In genomic region chr1:1894354-1895049, GRCh38 we compare ENCODE assay signal across 12 cellular contexts. TPM values are rescaled to one million over a fixed set of nuclear protein-coding genes. Genes with fewer than 3 reads are reported as not detected.
A peak's percentile ranks its signal among the peaks of the same experiment; 100 is the strongest.
DNase-seq lines count a peak whose midpoint lies in the region; ATAC-seq, FAIRE-seq and TF ChIP-seq lines count a peak whose summit lies in the region.
"Had no signal": no experiment of that assay in that cellular context is flagged by ENCODE, and none has a peak within 500 bp of the region (broad histone marks: within the 10 kb centered on the region; RNA-seq: fewer than 3 reads in every experiment).

No MANE protein-coding gene starts in this region.

- CTCF ChIA-PET in CD4-positive, alpha-beta T cell (lab: Charles Lee), result interaction anchor here (0.8 to 1.2 kb wide), 2 partner anchors 11 to 14 kb away, joined by 3 read pairs; no protein-coding TSS in a partner anchor

- no peaks in the 10 kb centered on the region for H3K9me3 Mint-ChIP-seq in CD4-positive, alpha-beta T cell
- H3K9me3 Mint-ChIP-seq in dendritic cell treated with granulocyte-macrophage colony-stimulating factor and Interleukin-4, amounts not matched to agents 40 ng/mL and 50 ng/mL, for 4 days, result no peaks in the 10 kb centered on the region

- POLR2A ChIA-PET in CD4-positive, alpha-beta T cell (lab: Charles Lee), result interaction anchor here (0.9 kb wide), 1 partner anchor 14 kb away, joined by 5 read pairs; no protein-coding TSS in a partner anchor

- intact Hi-C loops in CD4-positive, alpha-beta T cell (cut with DNase I, micrococcal nuclease), result no loop called here
- intact Hi-C loops in dendritic cell treated with granulocyte-macrophage colony-stimulating factor and Interleukin-4, amounts not matched to agents 40 ng/mL and 50 ng/mL, for 4 days (cut with micrococcal nuclease), result no loop called here
- intact Hi-C loops in pancreas (cut with DNase I), result loop anchor here in 1 of 3 donors (10.0 kb wide), 1 partner anchor 110 kb away; no protein-coding TSS in a partner anchor

- TF ChIP-seq CTCF in CD4-positive, alpha-beta T cell (IDR thresholded peaks at IDR 0.05), result no peak
- no peak for TF ChIP-seq CTCF in pancreas (IDR thresholded peaks at IDR 0.05)

- peaks cover 34% of the 10 kb centered on the region for H3K4me1 Mint-ChIP-seq in CD4-positive, alpha-beta T cell (ENCODE audit: low read depth)
- peaks cover 30% of the 10 kb centered on the region for H3K4me1 Mint-ChIP-seq in dendritic cell treated with granulocyte-macrophage colony-stimulating factor and Interleukin-4, amounts not matched to agents 40 ng/mL and 50 ng/mL, for 4 days (ENCODE audit: low read depth)

- H3K4me2 ChIP-seq in Karpas-422 (ENCODE audit: low read depth, low read length, poor library complexity, severe bottlenecking), result no peak overlapping the region

- H4K20me1 ChIP-seq in Karpas-422 (ENCODE audit: insufficient read depth, low read depth, low read length), result peaks cover 4% of the 10 kb centered on the region

- peak overlapping the region; percentile 44 for H3K9ac ChIP-seq in Karpas-422 (ENCODE audit: low read length)

- H3K4me3 Mint-ChIP-seq in CD4-positive, alpha-beta T cell, result peak overlapping the region; percentile 79
- no peak overlapping the region for H3K4me3 Mint-ChIP-seq in dendritic cell treated with granulocyte-macrophage colony-stimulating factor and Interleukin-4, amounts not matched to agents 40 ng/mL and 50 ng/mL, for 4 days

- WGBS in pancreas, 2 donors, result 8 to 9% methylated on average over 14 of the region's 14 CpGs

- H3K27ac ChIP-seq in CD4-positive, alpha-beta T cell (ENCODE audit: low read depth, low read length), result peak overlapping the region; percentile 13
- no peak overlapping the region for H3K27ac ChIP-seq in Karpas-422 (ENCODE audit: low read length)
- no peak overlapping the region for H3K27ac ChIP-seq in pancreas
- H3K27ac ChIP-seq in SJCRH30, result no peak overlapping the region
- H3K27ac ChIP-seq: uterus had no signal

- no peak overlapping the region for H2AFZ ChIP-seq in Karpas-422 (ENCODE audit: low read length)

- peaks cover 7% of the 10 kb centered on the region for H3K79me2 ChIP-seq in Karpas-422 (ENCODE audit: low read length)

- H3K36me3 ChIP-seq in Karpas-422 (ENCODE audit: insufficient read depth, low read length), result no peaks in the 10 kb centered on the region
- no peaks in the 10 kb centered on the region for H3K36me3 ChIP-seq in pancreas
- H3K36me3 ChIP-seq in SJCRH30, result no peaks in the 10 kb centered on the region
- H3K36me3 ChIP-seq: uterus had no signal

- DNase-seq in CD4-positive, alpha-beta T cell, result no peak
- peak; percentile 53 for DNase-seq in Karpas-422
- DNase-seq in pancreas, result peak in 4 of 6 donors; percentile 38 to 67 (median 52)
- DNase-seq in SJCRH30, result no peak
- DNase-seq in NCI-H2081 treated with DMSO at 0.1 percent for 48 hours (lab: John Stamatoyannopoulos, UW), result no peak
- no peak for DNase-seq in erythroblast (lab: John Stamatoyannopoulos, UW)
- DNase-seq: NCI-H1105, uterus had no signal

- TF ChIP-seq POLR2A in erythroblast (IDR thresholded peaks at IDR 0.05; ENCODE audit: low read length), result no peak

- ATAC-seq in CD4-positive, alpha-beta T cell (ENCODE audit: poor library complexity), result no peak
- peak in 2 of 4 donors; percentile 2 to 4 for ATAC-seq in pancreas
- ATAC-seq in HG02970 (IDR thresholded peaks at IDR 0.05; ENCODE audit: low FRiP score, unreplicated experiment), result no peak

- FAIRE-seq in pancreas (lab: Jason Lieb, UNC), result no peak
- FAIRE-seq: endothelial cell of umbilical vein had no signal

- H3K27ac Mint-ChIP-seq in CD4-positive, alpha-beta T cell, result peak overlapping the region; percentile 81
- peak overlapping the region; percentile 69 for H3K27ac Mint-ChIP-seq in dendritic cell treated with granulocyte-macrophage colony-stimulating factor and Interleukin-4, amounts not matched to agents 40 ng/mL and 50 ng/mL, for 4 days

- no peaks in the 10 kb centered on the region for H3K9me2 ChIP-seq in Karpas-422 (replicated peaks; ENCODE audit: insufficient read depth, low read length)

- peaks cover 7% of the 10 kb centered on the region for H3K36me3 Mint-ChIP-seq in CD4-positive, alpha-beta T cell (ENCODE audit: low read depth)
- no peaks in the 10 kb centered on the region for H3K36me3 Mint-ChIP-seq in dendritic cell treated with granulocyte-macrophage colony-stimulating factor and Interleukin-4, amounts not matched to agents 40 ng/mL and 50 ng/mL, for 4 days (ENCODE audit: low read depth)

- H3K4me1 ChIP-seq in Karpas-422 (ENCODE audit: low read length), result peaks cover 37% of the 10 kb centered on the region
- H3K4me1 ChIP-seq in pancreas, result peaks cover 7 to 20% (median 18%) of the 10 kb centered on the region in 3 donors
- H3K4me1 ChIP-seq in SJCRH30, result peaks cover 11% of the 10 kb centered on the region

- H3K9me3 ChIP-seq in CD4-positive, alpha-beta T cell (ENCODE audit: control insufficient read depth, low read length), result no peaks in the 10 kb centered on the region
- H3K9me3 ChIP-seq in Karpas-422 (ENCODE audit: low read length) (no peaks in the 10 kb centered on the region), pancreas (no peaks in the 10 kb centered on the region), SJCRH30 (replicated peaks) (no peaks in the 10 kb centered on the region)
- H3K9me3 ChIP-seq: uterus had no signal

- H3K27me3 Mint-ChIP-seq in CD4-positive, alpha-beta T cell, result peaks cover 3% of the 10 kb centered on the region
- H3K27me3 Mint-ChIP-seq in dendritic cell treated with granulocyte-macrophage colony-stimulating factor and Interleukin-4, amounts not matched to agents 40 ng/mL and 50 ng/mL, for 4 days, result peaks cover 46% of the 10 kb centered on the region

- H3K4me3 ChIP-seq in Karpas-422 (ENCODE audit: low read length) (no peak overlapping the region), pancreas (no peak overlapping the region), SJCRH30 (no peak overlapping the region)
- H3K4me3 ChIP-seq: uterus had no signal

- H3K27me3 ChIP-seq in CD4-positive, alpha-beta T cell (ENCODE audit: control insufficient read depth, insufficient read depth, low read length), result no peaks in the 10 kb centered on the region
- H3K27me3 ChIP-seq in Karpas-422 (ENCODE audit: low read length) (no peaks in the 10 kb centered on the region), pancreas (no peaks in the 10 kb centered on the region), SJCRH30 (no peaks in the 10 kb centered on the region)
- H3K27me3 ChIP-seq: uterus had no signal

RNA-seq across cellular contexts. Expression of gene GNB1, which starts 3.6 kb away (rescaled TPM):
- total RNA-seq in CD4-positive, alpha-beta T cell, result 100 to 1,000 TPM; 138 to 149 TPM
- total RNA-seq in Karpas-422 (2014; rRNA removed; shearing (Covaris generic); ENCODE audit: low replicate concordance), result 65.7 and 93.7 TPM in 2 replicates
- total RNA-seq in pancreas, result 100 to 1,000 TPM in 2 of 6 donors, 10 to 100 TPM in 4; 75.4 to 160 (median 97.5) TPM
- 10 to 100 TPM; 42.3 to 71.1 TPM for polyA plus RNA-seq in pancreas
- total RNA-seq in SJCRH30 (2014; rRNA removed; shearing (Covaris generic)), result 167 and 184 TPM in 2 replicates

RNA-seq across cellular contexts. Expression of gene CALML6, which starts 20.6 kb away (rescaled TPM):
- total RNA-seq in CD4-positive, alpha-beta T cell, result under 1 TPM; 0.47 to 0.69 TPM
- 0.32 TPM in 1 of 2 replicates, not detected in the other for total RNA-seq in Karpas-422 (2014; rRNA removed; shearing (Covaris generic); ENCODE audit: low replicate concordance)
- 1 to 10 TPM in 3 of 6 donors, under 1 TPM in 3; 0.39 to 1.4 (median 0.86) TPM for total RNA-seq in pancreas
- 1 to 10 TPM; 3.6 to 4.4 TPM for polyA plus RNA-seq in pancreas
- total RNA-seq in SJCRH30 (2014; rRNA removed; shearing (Covaris generic)), result 0.12 and 0.20 TPM in 2 replicates

RNA-seq across cellular contexts. Expression of gene TMEM52, which starts 24.6 kb away (rescaled TPM):
- 1 to 10 TPM in 1 of 2 experiments, under 1 TPM in 1; 0.49 to 1.9 TPM for total RNA-seq in CD4-positive, alpha-beta T cell
- not detected in 2 replicates for total RNA-seq in Karpas-422 (2014; rRNA removed; shearing (Covaris generic); ENCODE audit: low replicate concordance)
- total RNA-seq in pancreas, result 10 to 100 TPM; 43.6 to 98.9 (median 78.6) TPM
- polyA plus RNA-seq in pancreas, result 100 to 1,000 TPM in 1 of 2 donors, 10 to 100 TPM in 1; 72.2 to 120 TPM
- 0.61 and 1.0 TPM in 2 replicates for total RNA-seq in SJCRH30 (2014; rRNA removed; shearing (Covaris generic))
- total RNA-seq: SK-MEL-5 had no signal

Comparison
In these comparisons a context has a peak if more than half of its experiments do, and no peak if none do; other contexts are left out.
1. DNase-seq: peak in Karpas-422 (single experiment) and pancreas (4 of 6); none in CD4-positive, alpha-beta T cell (0 of 10), SJCRH30 (0 of 2), NCI-H2081 treated with DMSO at 0.1 percent for 48 hours (single experiment) and erythroblast (0 of 2).
2. RNA of gene TMEM52, which starts 24.6 kb away (total RNA-seq): 43.6 to 98.9 TPM in pancreas; 0.49 to 1.9 TPM in CD4-positive, alpha-beta T cell, 0.61 to 1.0 TPM in SJCRH30 and not detected in Karpas-422; every median in the first group is over 10 times any median in the second.